In genomic region chr6:170523256-170524187, GRCh38 we compare ENCODE assay signal across 17 cellular contexts. TPM values are rescaled to one million over a fixed set of nuclear protein-coding genes. Genes with fewer than 3 reads are reported as not detected.
DNase-seq lines count a peak whose midpoint lies in the region; ATAC-seq, FAIRE-seq and TF ChIP-seq lines count a peak whose summit lies in the region.
"Had no signal": no experiment of that assay in that cellular context is flagged by ENCODE, and none has a peak within 500 bp of the region (broad histone marks: within the 10 kb centered on the region; RNA-seq: fewer than 3 reads in every experiment).

No MANE protein-coding gene starts in this region.

- CTCF ChIA-PET in activated CD4-positive, alpha-beta memory T cell treated with anti-CD3 and anti-CD28 coated beads, Interleukin-2, amount 10 ng/mL, durations not matched to agents 7 days and 5 days (lab: Charles Lee) = interaction anchor here (0.9 to 1.3 kb wide), 4 partner anchors 17 to 734 kb away, joined by 3 read pairs; no protein-coding TSS in a partner anchor
- CTCF ChIA-PET in activated CD4-positive, alpha-beta memory T cell treated with anti-CD3 and anti-CD28 coated beads for 36 hours (lab: Charles Lee) = interaction anchor here (0.9 to 1.2 kb wide), 2 partner anchors 692 kb away, joined by 4 to 5 read pairs; no protein-coding TSS in a partner anchor
- CTCF ChIA-PET in HepG2 (lab: Yijun Ruan, JAX; ENCODE audit: low intra/inter-chr PET ratio, low total read pairs) = no interaction called here

- DNase-seq in activated CD4-positive, alpha-beta memory T cell treated with anti-CD3 and anti-CD28 coated beads, Interleukin-2, amount 10 ng/mL, durations not matched to agents 7 days and 5 days = peak; percentile 44
- no peak for DNase-seq in activated CD4-positive, alpha-beta memory T cell treated with anti-CD3 and anti-CD28 coated beads for 36 hours
- peak in 1 of 2 donors; percentile 18 for DNase-seq in central memory CD8-positive, alpha-beta T cell (ENCODE audit: low spot score in 2 of 2)
- no peak for DNase-seq in HepG2 (ENCODE audit: low spot score)
- no peak for DNase-seq in upper lobe of left lung
- DNase-seq in NCI-H1092 (lab: John Stamatoyannopoulos, UW) = no peak
- DNase-seq in stimulated activated naive B cell treated with anti-CD40 and anti-IgM and Interleukin-4, amounts not matched to agents 10 μg/mL and 1 μg/mL and 100 μg/mL, for 72 hours = no peak
- no peak for DNase-seq in stimulated activated CD4-positive, alpha-beta T cell treated with anti-CD3 and anti-CD28 coated beads, Interleukin-4, amount 100 ng/mL, for 24 hours
- DNase-seq: stimulated activated CD4-positive, alpha-beta T cell treated with anti-CD3 and anti-CD28 coated beads, Interleukin-15, amount 100 ng/mL, for 24 hours; stimulated activated naive CD4-positive, alpha-beta T cell; thyroid gland had no signal

- TF ChIP-seq RAD21 in HepG2 (CRISPR knock-in tag; IDR thresholded peaks at IDR 0.05) = no peak

- peak; percentile 49 for ATAC-seq in central memory CD8-positive, alpha-beta T cell (replicated peaks; ENCODE audit: extremely low read depth, poor library complexity, severe bottlenecking)
- ATAC-seq in HepG2 = no peak
- ATAC-seq in upper lobe of left lung (ENCODE audit: low FRiP score in 2 of 2) = peak in 1 of 2 donors; percentile 51
- no peak for ATAC-seq in stimulated activated naive B cell treated with anti-CD40 and anti-IgM and Interleukin-4, amounts not matched to agents 10 μg/mL and 1 μg/mL and 100 μg/mL, for 72 hours (replicated peaks)

- H3K27ac ChIP-seq in HepG2 (ENCODE audit: extremely low read length, insufficient read depth, low read length) = no peak overlapping the region
- H3K27ac ChIP-seq in upper lobe of left lung = peak overlapping the region; percentile 5 to 67 (median 54)
- H3K27ac ChIP-seq: esophagus muscularis mucosa, RWPE1, thyroid gland had no signal

- no peak overlapping the region for H2AFZ ChIP-seq in HepG2 (ENCODE audit: low read length)

- H3K79me2 ChIP-seq in HepG2 (ENCODE audit: insufficient read depth, low read length) = no peaks in the 10 kb centered on the region

- no peak overlapping the region for H3K27ac Mint-ChIP-seq in activated CD4-positive, alpha-beta memory T cell treated with anti-CD3 and anti-CD28 coated beads, Interleukin-2, amount 10 ng/mL, durations not matched to agents 7 days and 5 days
- no peak overlapping the region for H3K27ac Mint-ChIP-seq in activated CD4-positive, alpha-beta memory T cell treated with anti-CD3 and anti-CD28 coated beads for 36 hours
- no peak overlapping the region for H3K27ac Mint-ChIP-seq in central memory CD8-positive, alpha-beta T cell (ENCODE audit: low read depth)
- no peak overlapping the region for H3K27ac Mint-ChIP-seq in stimulated activated naive B cell treated with anti-CD40 and anti-IgM and Interleukin-4, amounts not matched to agents 10 μg/mL and 1 μg/mL and 100 μg/mL, for 72 hours
- H3K27ac Mint-ChIP-seq: activated T-helper 1 cell treated with anti-CD3 and anti-CD28 coated beads, Interleukin-12 subunit alpha, Interleukin-12 subunit beta, Interleukin-2, Interleukin-4 antibody, amounts not matched to agents 30 ng/mL and 10 ng/mL and 1 ng/mL, durations not matched to agents 14 hours and 24 hours and 36 hours; CD14-positive monocyte had no signal

- H3K27me3 ChIP-seq in HepG2 (ENCODE audit: control insufficient read depth in 1 of 2, insufficient read depth in 2 of 2, low read length in 2 of 2) = peaks cover 0 to 10% of the 10 kb centered on the region in 2 experiments; a peak in 2 of 5 replicates
- no peaks in the 10 kb centered on the region for H3K27me3 ChIP-seq in upper lobe of left lung
- H3K27me3 ChIP-seq: esophagus muscularis mucosa, thyroid gland had no signal

- TF ChIP-seq EP300 in HepG2 (IDR thresholded peaks at IDR 0.05; ENCODE audit: low read depth in 2 of 2, low read length in 2 of 2) = no peak
- TF ChIP-seq EP300 in HepG2 (CRISPR knock-in tag; IDR thresholded peaks at IDR 0.05; ENCODE audit: borderline replicate concordance) = no peak
- TF ChIP-seq EP300 in upper lobe of left lung (IDR thresholded peaks at IDR 0.05) = peak in 1 of 4 donors; percentile 10

- intact Hi-C loops in activated CD4-positive, alpha-beta memory T cell treated with anti-CD3 and anti-CD28 coated beads for 36 hours (cut with micrococcal nuclease) = loop anchor here (10.0 kb wide), 1 partner anchor 1629 kb away; no protein-coding TSS in a partner anchor
- intact Hi-C loops in HepG2 (cut with micrococcal nuclease; ENCODE audit: unreplicated experiment) = no loop called here

- H3K9me3 ChIP-seq in HepG2 (ENCODE audit: low read length) (no peaks in the 10 kb centered on the region), upper lobe of left lung (no peaks in the 10 kb centered on the region)
- H3K9me3 ChIP-seq: esophagus muscularis mucosa, thyroid gland had no signal

- H3K4me1 Mint-ChIP-seq in activated CD4-positive, alpha-beta memory T cell treated with anti-CD3 and anti-CD28 coated beads, Interleukin-2, amount 10 ng/mL, durations not matched to agents 7 days and 5 days = peaks cover 21% of the 10 kb centered on the region
- H3K4me1 Mint-ChIP-seq in activated CD4-positive, alpha-beta memory T cell treated with anti-CD3 and anti-CD28 coated beads for 36 hours (ENCODE audit: low read depth) = no peaks in the 10 kb centered on the region
- H3K4me1 Mint-ChIP-seq in central memory CD8-positive, alpha-beta T cell = peaks cover 7% of the 10 kb centered on the region
- no peaks in the 10 kb centered on the region for H3K4me1 Mint-ChIP-seq in stimulated activated naive B cell treated with anti-CD40 and anti-IgM and Interleukin-4, amounts not matched to agents 10 μg/mL and 1 μg/mL and 100 μg/mL, for 72 hours
- H3K4me1 Mint-ChIP-seq: CD14-positive monocyte had no signal

- H3K4me1 ChIP-seq in HepG2 (ENCODE audit: insufficient read depth, low read length) (no peaks in the 10 kb centered on the region), upper lobe of left lung (peaks cover 16 to 22% (median 21%) of the 10 kb centered on the region in 4 donors)
- H3K4me1 ChIP-seq: thyroid gland had no signal

- POLR2A ChIA-PET in activated CD4-positive, alpha-beta memory T cell treated with anti-CD3 and anti-CD28 coated beads, Interleukin-2, amount 10 ng/mL, durations not matched to agents 7 days and 5 days (lab: Charles Lee) = interaction anchor here (1.1 to 1.2 kb wide), 2 partner anchors 216 to 772 kb away, joined by 3 read pairs; no protein-coding TSS in a partner anchor
- POLR2A ChIA-PET in activated CD4-positive, alpha-beta memory T cell treated with anti-CD3 and anti-CD28 coated beads for 36 hours (lab: Charles Lee) = interaction anchor here (1.1 kb wide), 1 partner anchor 60 kb away, joined by 3 read pairs; no protein-coding TSS in a partner anchor
- POLR2A ChIA-PET in HepG2 (lab: Yijun Ruan, JAX) = no interaction called here

- peaks cover 46% of the 10 kb centered on the region for H3K27me3 Mint-ChIP-seq in activated CD4-positive, alpha-beta memory T cell treated with anti-CD3 and anti-CD28 coated beads, Interleukin-2, amount 10 ng/mL, durations not matched to agents 7 days and 5 days
- no peaks in the 10 kb centered on the region for H3K27me3 Mint-ChIP-seq in activated CD4-positive, alpha-beta memory T cell treated with anti-CD3 and anti-CD28 coated beads for 36 hours
- peaks cover 29% of the 10 kb centered on the region for H3K27me3 Mint-ChIP-seq in central memory CD8-positive, alpha-beta T cell
- peaks cover 19 to 28% of the 10 kb centered on the region in 2 donors for H3K27me3 Mint-ChIP-seq in stimulated activated naive B cell treated with anti-CD40 and anti-IgM and Interleukin-4, amounts not matched to agents 10 μg/mL and 1 μg/mL and 100 μg/mL, for 72 hours

- BruUV-seq in HepG2 (replicated peaks; lab: Mats Ljungman, UMichigan) = no TSS peak

- H3K9me3 Mint-ChIP-seq in activated CD4-positive, alpha-beta memory T cell treated with anti-CD3 and anti-CD28 coated beads, Interleukin-2, amount 10 ng/mL, durations not matched to agents 7 days and 5 days = no peaks in the 10 kb centered on the region
- H3K9me3 Mint-ChIP-seq in activated CD4-positive, alpha-beta memory T cell treated with anti-CD3 and anti-CD28 coated beads for 36 hours = no peaks in the 10 kb centered on the region
- H3K9me3 Mint-ChIP-seq in central memory CD8-positive, alpha-beta T cell = no peaks in the 10 kb centered on the region
- no peaks in the 10 kb centered on the region for H3K9me3 Mint-ChIP-seq in stimulated activated naive B cell treated with anti-CD40 and anti-IgM and Interleukin-4, amounts not matched to agents 10 μg/mL and 1 μg/mL and 100 μg/mL, for 72 hours
- H3K9me3 Mint-ChIP-seq: activated T-helper 1 cell treated with anti-CD3 and anti-CD28 coated beads, Interleukin-12 subunit alpha, Interleukin-12 subunit beta, Interleukin-2, Interleukin-4 antibody, amounts not matched to agents 30 ng/mL and 10 ng/mL and 1 ng/mL, durations not matched to agents 14 hours and 24 hours and 36 hours; CD14-positive monocyte had no signal

- WGBS in HepG2 (ENCODE audit: low lambda C conversion rate) = 33% methylated on average over 9 of the region's 10 CpGs
- WGBS in upper lobe of left lung, 2 donors = 48 to 59% methylated on average over 10 of the region's 10 CpGs

- no peak for TF ChIP-seq CTCF in HepG2 (CRISPR knock-in tag; IDR thresholded peaks at IDR 0.05)
- TF ChIP-seq CTCF in upper lobe of left lung (IDR thresholded peaks at IDR 0.05) = no peak

- H4K20me1 ChIP-seq in HepG2 (ENCODE audit: insufficient read depth, low read length) = no peaks in the 10 kb centered on the region

- TF ChIP-seq POLR2A in HepG2 (IDR thresholded peaks at IDR 0.05; ENCODE audit: insufficient read depth in 1 of 2, low read depth in 2 of 2, low read length in 2 of 2) = no peak
- no peak for TF ChIP-seq POLR2A in upper lobe of left lung (IDR thresholded peaks at IDR 0.05)

- FAIRE-seq in HepG2 (lab: Jason Lieb, UNC) = no peak
- FAIRE-seq: bronchial epithelial cell, islet of Langerhans had no signal

- no peak overlapping the region for H3K4me3 Mint-ChIP-seq in activated CD4-positive, alpha-beta memory T cell treated with anti-CD3 and anti-CD28 coated beads, Interleukin-2, amount 10 ng/mL, durations not matched to agents 7 days and 5 days
- no peak overlapping the region for H3K4me3 Mint-ChIP-seq in activated CD4-positive, alpha-beta memory T cell treated with anti-CD3 and anti-CD28 coated beads for 36 hours
- H3K4me3 Mint-ChIP-seq in central memory CD8-positive, alpha-beta T cell = no peak overlapping the region
- H3K4me3 Mint-ChIP-seq in stimulated activated naive B cell treated with anti-CD40 and anti-IgM and Interleukin-4, amounts not matched to agents 10 μg/mL and 1 μg/mL and 100 μg/mL, for 72 hours = no peak overlapping the region
- H3K4me3 Mint-ChIP-seq: activated T-helper 1 cell treated with anti-CD3 and anti-CD28 coated beads, Interleukin-12 subunit alpha, Interleukin-12 subunit beta, Interleukin-2, Interleukin-4 antibody, amounts not matched to agents 30 ng/mL and 10 ng/mL and 1 ng/mL, durations not matched to agents 14 hours and 24 hours and 36 hours; CD14-positive monocyte had no signal

- no peaks in the 10 kb centered on the region for H3K36me3 Mint-ChIP-seq in activated CD4-positive, alpha-beta memory T cell treated with anti-CD3 and anti-CD28 coated beads, Interleukin-2, amount 10 ng/mL, durations not matched to agents 7 days and 5 days (ENCODE audit: low read depth)
- H3K36me3 Mint-ChIP-seq in activated CD4-positive, alpha-beta memory T cell treated with anti-CD3 and anti-CD28 coated beads for 36 hours = no peaks in the 10 kb centered on the region
- no peaks in the 10 kb centered on the region for H3K36me3 Mint-ChIP-seq in central memory CD8-positive, alpha-beta T cell (ENCODE audit: insufficient read depth)
- peaks cover 5 to 6% of the 10 kb centered on the region in 2 donors for H3K36me3 Mint-ChIP-seq in stimulated activated naive B cell treated with anti-CD40 and anti-IgM and Interleukin-4, amounts not matched to agents 10 μg/mL and 1 μg/mL and 100 μg/mL, for 72 hours
- H3K36me3 Mint-ChIP-seq: CD14-positive monocyte had no signal

- H3K36me3 ChIP-seq in HepG2 (replicated peaks in 1 of 2; ENCODE audit: control insufficient read depth in 1 of 2, insufficient read depth in 2 of 2, low read length in 2 of 2) (no peaks in the 10 kb centered on the region), upper lobe of left lung (no peaks in the 10 kb centered on the region)
- H3K36me3 ChIP-seq: esophagus muscularis mucosa, thyroid gland had no signal

- no peak overlapping the region for H3K9ac ChIP-seq in HepG2 (ENCODE audit: insufficient read depth, low read depth, low read length)

- in situ Hi-C loops in HepG2 (cut with HindIII; ENCODE audit: extremely low pct_ligation_motif_present, low pct_unique_long_range_greater_than_20kb) = no loop called here

- H3K4me3 ChIP-seq in HepG2 (replicated peaks in 1 of 3; ENCODE audit: insufficient read depth in 1 of 3, low read depth in 2 of 3, low read length in 3 of 3) = no peak overlapping the region
- H3K4me3 ChIP-seq in upper lobe of left lung = no peak overlapping the region
- H3K4me3 ChIP-seq: esophagus muscularis mucosa, thyroid gland had no signal

- H3K4me2 ChIP-seq in HepG2 (ENCODE audit: low read depth, low read length) = no peak overlapping the region

RNA-seq across cellular contexts. Expression of gene PSMB1, which starts 29.6 kb away (rescaled TPM):
- 100 to 1,000 TPM; 151 to 157 TPM for total RNA-seq in activated CD4-positive, alpha-beta memory T cell treated with anti-CD3 and anti-CD28 coated beads, Interleukin-2, amount 10 ng/mL, durations not matched to agents 7 days and 5 days
- 100 to 1,000 TPM; 240 to 247 TPM for total RNA-seq in activated CD4-positive, alpha-beta memory T cell treated with anti-CD3 and anti-CD28 coated beads for 36 hours
- total RNA-seq in HepG2 (2016; rRNA removed; fragmentation: Illumina TruSeq; extraction: Trizol) = 528 and 656 TPM in 2 replicates
- 138 and 154 TPM in 2 replicates for total RNA-seq in HepG2 (2016; cell fraction: cytosol; rRNA removed; fragmentation: Illumina TruSeq; extraction: Trizol; ENCODE audit: low read depth)
- total RNA-seq in HepG2 (2016; cell fraction: insoluble cytoplasmic fraction; rRNA removed; fragmentation: Illumina TruSeq; extraction: Trizol) = 533 and 708 TPM in 2 replicates
- 131 and 144 TPM in 2 replicates for total RNA-seq in HepG2 (2016; cell fraction: membrane; rRNA removed; fragmentation: Illumina TruSeq; extraction: Trizol)
- total RNA-seq in HepG2 (2016; cell fraction: nucleus; rRNA removed; fragmentation: Illumina TruSeq; extraction: Trizol) = 189 and 197 TPM in 2 replicates
- 503 and 592 TPM in 2 replicates for polyA plus RNA-seq in HepG2 (2011; rRNA removed)
- polyA plus RNA-seq in HepG2 (2011; cell fraction: cytosol; rRNA removed) = 553 and 624 TPM in 2 replicates
- 134 and 176 TPM in 2 replicates for polyA plus RNA-seq in HepG2 (2011; cell fraction: nucleus; rRNA removed)
- polyA plus RNA-seq in HepG2 (2012) = 316 and 359 TPM in 2 replicates
- polyA plus RNA-seq in HepG2 (2016; cell fraction: cytosol; fragmentation: Illumina TruSeq; extraction: Trizol; ENCODE audit: low read depth) = 123 and 127 TPM in 2 replicates
- 563 and 665 TPM in 2 replicates for polyA plus RNA-seq in HepG2 (2016; cell fraction: insoluble cytoplasmic fraction; fragmentation: Illumina TruSeq; extraction: Trizol; ENCODE audit: low read depth)
- polyA plus RNA-seq in HepG2 (2016; cell fraction: membrane; fragmentation: Illumina TruSeq; extraction: Trizol; ENCODE audit: low read depth) = 98.8 and 101 TPM in 2 replicates
- 271 and 275 TPM in 2 replicates for polyA plus RNA-seq in HepG2 (2016; cell fraction: nucleus; fragmentation: Illumina TruSeq; extraction: Trizol; ENCODE audit: insufficient read depth, low read depth)
- polyA minus RNA-seq in HepG2 (2011; rRNA and poly(A)+ RNA removed; ENCODE audit: low replicate concordance) = 133 and 200 TPM in 2 replicates
- 156 and 174 TPM in 2 replicates for polyA minus RNA-seq in HepG2 (2011; cell fraction: cytosol; rRNA and poly(A)+ RNA removed)
- 66.4 and 70.7 TPM in 2 replicates for polyA minus RNA-seq in HepG2 (2011; cell fraction: nucleus; rRNA and poly(A)+ RNA removed)
- 100 to 1,000 TPM in 4 of 6 donors, 10 to 100 TPM in 2; 63.9 to 203 (median 124) TPM for total RNA-seq in upper lobe of left lung

RNA-seq across cellular contexts. Expression of gene TBP, which starts 30.6 kb away (rescaled TPM):
- 10 to 100 TPM; 19.1 to 19.6 TPM for total RNA-seq in activated CD4-positive, alpha-beta memory T cell treated with anti-CD3 and anti-CD28 coated beads, Interleukin-2, amount 10 ng/mL, durations not matched to agents 7 days and 5 days
- 10 to 100 TPM; 21.2 to 22.3 TPM for total RNA-seq in activated CD4-positive, alpha-beta memory T cell treated with anti-CD3 and anti-CD28 coated beads for 36 hours
- 21.7 and 25.9 TPM in 2 replicates for total RNA-seq in HepG2 (2016; rRNA removed; fragmentation: Illumina TruSeq; extraction: Trizol)
- 11.0 and 12.3 TPM in 2 replicates for total RNA-seq in HepG2 (2016; cell fraction: cytosol; rRNA removed; fragmentation: Illumina TruSeq; extraction: Trizol; ENCODE audit: low read depth)
- total RNA-seq in HepG2 (2016; cell fraction: insoluble cytoplasmic fraction; rRNA removed; fragmentation: Illumina TruSeq; extraction: Trizol) = 23.7 and 24.0 TPM in 2 replicates
- total RNA-seq in HepG2 (2016; cell fraction: membrane; rRNA removed; fragmentation: Illumina TruSeq; extraction: Trizol) = 19.4 and 20.4 TPM in 2 replicates
- 16.2 and 17.8 TPM in 2 replicates for total RNA-seq in HepG2 (2016; cell fraction: nucleus; rRNA removed; fragmentation: Illumina TruSeq; extraction: Trizol)
- 28.1 and 28.6 TPM in 2 replicates for polyA plus RNA-seq in HepG2 (2011; rRNA removed)
- 15.5 and 17.2 TPM in 2 replicates for polyA plus RNA-seq in HepG2 (2011; cell fraction: cytosol; rRNA removed)
- 25.9 and 40.6 TPM in 2 replicates for polyA plus RNA-seq in HepG2 (2011; cell fraction: nucleus; rRNA removed)
- polyA plus RNA-seq in HepG2 (2012) = 16.9 and 20.2 TPM in 2 replicates
- 7.1 and 9.0 TPM in 2 replicates for polyA plus RNA-seq in HepG2 (2016; cell fraction: cytosol; fragmentation: Illumina TruSeq; extraction: Trizol; ENCODE audit: low read depth)
- 35.2 and 37.1 TPM in 2 replicates for polyA plus RNA-seq in HepG2 (2016; cell fraction: insoluble cytoplasmic fraction; fragmentation: Illumina TruSeq; extraction: Trizol; ENCODE audit: low read depth)
- 11.8 and 16.0 TPM in 2 replicates for polyA plus RNA-seq in HepG2 (2016; cell fraction: membrane; fragmentation: Illumina TruSeq; extraction: Trizol; ENCODE audit: low read depth)
- 33.3 and 36.4 TPM in 2 replicates for polyA plus RNA-seq in HepG2 (2016; cell fraction: nucleus; fragmentation: Illumina TruSeq; extraction: Trizol; ENCODE audit: insufficient read depth, low read depth)
- polyA minus RNA-seq in HepG2 (2011; rRNA and poly(A)+ RNA removed; ENCODE audit: low replicate concordance) = 19.7 and 25.0 TPM in 2 replicates
- polyA minus RNA-seq in HepG2 (2011; cell fraction: cytosol; rRNA and poly(A)+ RNA removed) = 11.2 and 12.2 TPM in 2 replicates
- 22.9 and 24.2 TPM in 2 replicates for polyA minus RNA-seq in HepG2 (2011; cell fraction: nucleus; rRNA and poly(A)+ RNA removed)
- total RNA-seq in upper lobe of left lung = 10 to 100 TPM; 13.8 to 59.7 (median 16.9) TPM
